ENCODE assay signal across 19 cellular contexts in the genomic region with DNA sequence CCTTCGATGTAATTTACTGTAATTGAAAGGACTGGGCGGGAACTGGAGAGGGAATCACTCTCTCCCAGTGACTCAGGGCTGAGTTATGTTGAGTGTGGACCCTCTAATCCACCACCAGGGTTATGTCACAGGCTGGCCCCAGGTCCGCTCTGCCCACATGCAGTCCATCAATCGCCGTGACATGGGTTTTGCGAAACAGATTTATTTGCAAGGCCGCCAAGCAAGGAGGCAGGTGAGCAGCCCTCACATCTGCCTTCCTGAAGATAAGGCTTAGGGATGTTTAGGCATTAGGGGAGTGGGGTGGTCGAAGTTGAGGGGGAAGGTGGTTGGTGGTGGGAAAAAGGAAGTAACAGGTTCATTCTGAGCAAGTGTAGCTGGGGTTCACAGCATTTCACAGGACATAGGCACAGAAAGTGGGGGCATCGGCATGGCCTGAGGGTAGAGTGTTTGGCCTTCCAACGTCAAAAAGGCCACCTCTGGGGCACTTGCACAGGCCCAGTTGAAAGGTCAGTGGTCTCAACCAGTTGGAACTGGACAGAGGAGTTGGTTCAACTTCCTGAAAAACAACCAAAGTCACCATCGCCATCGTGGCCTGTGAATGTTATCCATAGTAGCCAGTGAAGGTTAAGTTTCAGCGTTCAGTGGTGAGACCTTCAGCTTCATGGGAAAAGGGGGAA.
A peak's percentile ranks its signal among the peaks of the same experiment; 100 is the strongest.
DNase-seq lines count a peak whose midpoint lies in the region; ATAC-seq, FAIRE-seq and TF ChIP-seq lines count a peak whose summit lies in the region.
"Had no signal": no experiment of that assay in that cellular context is flagged by ENCODE, and none has a peak within 500 bp of the region (broad histone marks: within the 10 kb centered on the region; RNA-seq: fewer than 3 reads in every experiment).

No MANE protein-coding gene starts in this region.

- H3K4me2 ChIP-seq in BLaER1 (0 out of 2 replicates have a peak overlapping the region, but pooled peaks have one; percentile 13), Loucy (ENCODE audit: low read depth, low read length, poor library complexity, severe bottlenecking) (no peak overlapping the region), GM12878 (ENCODE audit: control insufficient read depth, insufficient read depth) (no peak overlapping the region)

- H3K27ac Mint-ChIP-seq in activated T-helper 2 cell treated with anti-CD3 and anti-CD28 coated beads, Interferon-gamma antibody, Interleukin-2, Interleukin-4, amounts not matched to agents 10 μg/mL and 5 μg/mL and 100 μg/mL, durations not matched to agents 14 hours and 24 hours and 36 hours, result no peak overlapping the region
- H3K27ac Mint-ChIP-seq in type B pancreatic cell, result no peak overlapping the region
- H3K27ac Mint-ChIP-seq: CD8-positive, alpha-beta T cell had no signal

- H3K4me1 Mint-ChIP-seq in activated T-helper 2 cell treated with anti-CD3 and anti-CD28 coated beads, Interferon-gamma antibody, Interleukin-2, Interleukin-4, amounts not matched to agents 10 μg/mL and 5 μg/mL and 100 μg/mL, durations not matched to agents 14 hours and 24 hours and 36 hours (ENCODE audit: low read depth), result no peaks in the 10 kb centered on the region
- H3K4me1 Mint-ChIP-seq in type B pancreatic cell (ENCODE audit: unreplicated experiment), result no peaks in the 10 kb centered on the region

- H3K4me1 ChIP-seq in BLaER1 (peaks cover 15% of the 10 kb centered on the region), Loucy (ENCODE audit: insufficient read depth, low read length, poor library complexity, severe bottlenecking) (peaks cover 7% of the 10 kb centered on the region), GM12878 (ENCODE audit: control insufficient read depth, insufficient read depth, low read length) (no peaks in the 10 kb centered on the region), transverse colon (no peaks in the 10 kb centered on the region)
- H3K4me1 ChIP-seq: HAP-1 had no signal

- H3K27ac ChIP-seq in BLaER1 (no peak overlapping the region), GM12878 (ENCODE audit: control insufficient read depth, insufficient read depth) (no peak overlapping the region), transverse colon (no peak overlapping the region)
- H3K27ac ChIP-seq: BLaER1 treated with 17β-estradiol and CSF1 and Interleukin-3, amounts not matched to agents 10 nM and 100 nM; GM23248 had no signal

- in situ Hi-C loops in GM12878 (cut with MboI) (no loop called here), transverse colon (cut with MboI; ENCODE audit: low pct_ligation_motif_present in 1 of 4, low pct_unique_long_range_greater_than_20kb in 1 of 4, low sequenced_read_pairs in 3 of 4) (no loop called here)

- RAD21 ChIA-PET in GM12878 (lab: Charles Lee; ENCODE audit: unreplicated experiment), result no interaction called here

- H3K36me3 ChIP-seq in BLaER1, result no peaks in the 10 kb centered on the region
- no peaks in the 10 kb centered on the region for H3K36me3 ChIP-seq in Loucy (ENCODE audit: insufficient read depth, low read length)
- H3K36me3 ChIP-seq in GM12878 (ENCODE audit: control insufficient read depth in 2 of 2, insufficient read depth in 2 of 2, low read length in 1 of 2), result no peaks in the 10 kb centered on the region
- no peaks in the 10 kb centered on the region for H3K36me3 ChIP-seq in transverse colon
- H3K36me3 ChIP-seq: HAP-1 had no signal

- H3K9me3 Mint-ChIP-seq in activated T-helper 2 cell treated with anti-CD3 and anti-CD28 coated beads, Interferon-gamma antibody, Interleukin-2, Interleukin-4, amounts not matched to agents 10 μg/mL and 5 μg/mL and 100 μg/mL, durations not matched to agents 14 hours and 24 hours and 36 hours, result no peaks in the 10 kb centered on the region
- no peaks in the 10 kb centered on the region for H3K9me3 Mint-ChIP-seq in type B pancreatic cell

- CTCF ChIA-PET in GM12878 (lab: Yijun Ruan, JAX), result no interaction called here

- H4K20me1 ChIP-seq in BLaER1 (no peaks in the 10 kb centered on the region), Loucy (ENCODE audit: insufficient read depth, low read length, poor library complexity, severe bottlenecking) (no peaks in the 10 kb centered on the region), GM12878 (ENCODE audit: control insufficient read depth, insufficient read depth) (no peaks in the 10 kb centered on the region)
- H4K20me1 ChIP-seq: BLaER1 treated with 17β-estradiol and CSF1 and Interleukin-3, amounts not matched to agents 10 nM and 100 nM had no signal

- intact Hi-C loops in GM12878 (cut with micrococcal nuclease; ENCODE audit: unreplicated experiment), result no loop called here
- intact Hi-C loops in transverse colon (cut with DNase I; ENCODE audit: low total_unique reads), result no loop called here
- intact Hi-C loops in activated T-helper 2 cell treated with anti-CD3 and anti-CD28 coated beads, Interferon-gamma antibody, Interleukin-2, Interleukin-4, amounts not matched to agents 10 μg/mL and 5 μg/mL and 100 μg/mL, durations not matched to agents 14 hours and 24 hours and 36 hours (cut with micrococcal nuclease), result no loop called here

- H3K4me3 ChIP-seq in BLaER1, result no peak overlapping the region
- H3K4me3 ChIP-seq in Loucy (ENCODE audit: low read length, poor library complexity, severe bottlenecking), result no peak overlapping the region
- H3K4me3 ChIP-seq in GM12878, result no peak overlapping the region
- H3K4me3 ChIP-seq in transverse colon, result no peak overlapping the region
- H3K4me3 ChIP-seq: BLaER1 treated with 17β-estradiol and CSF1 and Interleukin-3, amounts not matched to agents 10 nM and 100 nM; GM23248; HAP-1; K562 had no signal

- H3K36me3 Mint-ChIP-seq in activated T-helper 2 cell treated with anti-CD3 and anti-CD28 coated beads, Interferon-gamma antibody, Interleukin-2, Interleukin-4, amounts not matched to agents 10 μg/mL and 5 μg/mL and 100 μg/mL, durations not matched to agents 14 hours and 24 hours and 36 hours (ENCODE audit: low read depth), result no peaks in the 10 kb centered on the region
- H3K36me3 Mint-ChIP-seq in type B pancreatic cell, result no peaks in the 10 kb centered on the region
- H3K36me3 Mint-ChIP-seq: CD8-positive, alpha-beta T cell had no signal

- no peak for TF ChIP-seq EP300 in GM12878 (IDR thresholded peaks at IDR 0.05; ENCODE audit: borderline replicate concordance in 1 of 2, control insufficient read depth in 1 of 2, low read depth in 2 of 2, low read length in 2 of 2)
- no peak for TF ChIP-seq EP300 in transverse colon (IDR thresholded peaks at IDR 0.05; ENCODE audit: low read depth)

- FAIRE-seq in GM12878 (lab: Jason Lieb, UNC), result no peak
- FAIRE-seq: GM12891, GM19239 had no signal

- TF ChIP-seq POLR2A in GM12878 (IDR thresholded peaks at IDR 0.05; ENCODE audit: low read depth, low read length) (no peak), transverse colon (IDR thresholded peaks at IDR 0.05) (no peak)

- POLR2A ChIA-PET in GM12878 (lab: Charles Lee), result no interaction called here

- no TSS peak for BruUV-seq in GM12878 (replicated peaks; lab: Mats Ljungman, UMichigan)

- H3F3A ChIP-seq in Loucy (ENCODE audit: low read depth), result no peaks in the 10 kb centered on the region

- no peaks in the 10 kb centered on the region for H3K9me2 ChIP-seq in Loucy (replicated peaks; ENCODE audit: low read depth, low read length)

- H3K27me3 ChIP-seq in BLaER1, result no peaks in the 10 kb centered on the region
- no peaks in the 10 kb centered on the region for H3K27me3 ChIP-seq in Loucy (ENCODE audit: insufficient read depth, low read length, poor library complexity, severe bottlenecking)
- H3K27me3 ChIP-seq in GM12878 (replicated peaks in 1 of 2; ENCODE audit: control insufficient read depth in 2 of 2, insufficient read depth in 2 of 2, low read length in 1 of 2), result no peaks in the 10 kb centered on the region
- H3K27me3 ChIP-seq in transverse colon, result no peaks in the 10 kb centered on the region
- H3K27me3 ChIP-seq: BLaER1 treated with 17β-estradiol and CSF1 and Interleukin-3, amounts not matched to agents 10 nM and 100 nM had no signal

- peaks cover 24% of the 10 kb centered on the region for H3K27me3 Mint-ChIP-seq in activated T-helper 2 cell treated with anti-CD3 and anti-CD28 coated beads, Interferon-gamma antibody, Interleukin-2, Interleukin-4, amounts not matched to agents 10 μg/mL and 5 μg/mL and 100 μg/mL, durations not matched to agents 14 hours and 24 hours and 36 hours (ENCODE audit: low read depth)
- peaks cover 16% of the 10 kb centered on the region for H3K27me3 Mint-ChIP-seq in type B pancreatic cell

- SMC1A ChIA-PET in GM12878 (lab: Charles Lee; ENCODE audit: uncharacterized antibody, unreplicated experiment), result interaction anchor here (1.2 kb wide), 1 partner anchor 10 kb away, joined by 3 read pairs; no protein-coding TSS in a partner anchor

- H2AFZ ChIP-seq in Loucy (ENCODE audit: low read length) (0 out of 2 replicates have a peak overlapping the region, but pooled peaks have one; percentile 11), GM12878 (ENCODE audit: control insufficient read depth, low read depth, low read length) (no peak overlapping the region)
- H2AFZ ChIP-seq: GM23248 had no signal

- H3K9me3 ChIP-seq in BLaER1 (peaks cover 27% of the 10 kb centered on the region), Loucy (ENCODE audit: insufficient read depth, low read depth, low read length) (no peaks in the 10 kb centered on the region), GM12878 (replicated peaks; ENCODE audit: control insufficient read depth, insufficient read depth, low read length) (peaks cover 3% of the 10 kb centered on the region), transverse colon (no peaks in the 10 kb centered on the region)

- H3K79me2 ChIP-seq in Loucy (ENCODE audit: insufficient read depth, low read length) (no peaks in the 10 kb centered on the region), GM12878 (ENCODE audit: control insufficient read depth, insufficient read depth, low read length) (no peaks in the 10 kb centered on the region)

- WGBS in GM12878 (ENCODE audit: insufficient coverage, insufficient replicate concordance, low lambda C conversion rate, missing lambda C conversion rate), result 69% methylated on average over 13 of the region's 13 CpGs
- WGBS in transverse colon (ENCODE audit: low coverage in 1 of 2), 2 donors, result 87 to 88% methylated on average over 9 to 13 of the region's 13 CpGs

- H3K4me3 Mint-ChIP-seq in activated T-helper 2 cell treated with anti-CD3 and anti-CD28 coated beads, Interferon-gamma antibody, Interleukin-2, Interleukin-4, amounts not matched to agents 10 μg/mL and 5 μg/mL and 100 μg/mL, durations not matched to agents 14 hours and 24 hours and 36 hours (ENCODE audit: low read depth), result no peak overlapping the region
- no peak overlapping the region for H3K4me3 Mint-ChIP-seq in type B pancreatic cell
- H3K4me3 Mint-ChIP-seq: CD8-positive, alpha-beta T cell had no signal

- DNase-seq in EL (peak; percentile 6), GM12878 (ENCODE audit: low read depth, low spot score) (no peak), transverse colon (no peak), type B pancreatic cell (ENCODE audit: extremely low spot score, unreplicated experiment) (no peak), DMS 273 treated with DMSO at 0.1 percent for 48 hours (lab: John Stamatoyannopoulos, UW) (no peak)
- no peak for DNase-seq in activated T-helper 2 cell treated with anti-CD3 and anti-CD28 coated beads, Interferon-gamma antibody, Interleukin-2, Interleukin-4, amounts not matched to agents 10 μg/mL and 5 μg/mL and 100 μg/mL, durations not matched to agents 14 hours and 24 hours and 36 hours (ENCODE audit: low spot score)
- DNase-seq: 8988T; Calu3; CD8-positive, alpha-beta T cell; DMS53; DND-41; GM23248 had no signal

- TF ChIP-seq CTCF in Loucy (conservative IDR thresholded peaks at IDR 0.05; ENCODE audit: low read length), result no peak
- TF ChIP-seq CTCF in GM12878 (IDR thresholded peaks at IDR 0.05 in 2 of 3, conservative IDR thresholded peaks at IDR 0.05 in 1 of 3; ENCODE audit: control insufficient read depth in 2 of 3, extremely low read depth in 1 of 3, insufficient read depth in 1 of 3, low read depth in 3 of 3, low read length in 3 of 3), result no peak
- TF ChIP-seq CTCF in transverse colon (IDR thresholded peaks at IDR 0.05), result no peak
- TF ChIP-seq CTCF in type B pancreatic cell (conservative IDR thresholded peaks at IDR 0.05), result no peak

- H3K9ac ChIP-seq in BLaER1 (no peak overlapping the region), Loucy (ENCODE audit: low read depth, low read length, poor library complexity, severe bottlenecking) (no peak overlapping the region), GM12878 (ENCODE audit: control insufficient read depth, insufficient read depth, low read length) (no peak overlapping the region)
- H3K9ac ChIP-seq: BLaER1 treated with 17β-estradiol and CSF1 and Interleukin-3, amounts not matched to agents 10 nM and 100 nM; GM23248 had no signal

- ATAC-seq in GM12878, result no peak
- ATAC-seq: CD8-positive, alpha-beta T cell; K562 had no signal

- no peak for TF ChIP-seq RAD21 in GM12878 (IDR thresholded peaks at IDR 0.05; ENCODE audit: insufficient read depth, low read depth, low read length)
